In the genomic region with DNA sequence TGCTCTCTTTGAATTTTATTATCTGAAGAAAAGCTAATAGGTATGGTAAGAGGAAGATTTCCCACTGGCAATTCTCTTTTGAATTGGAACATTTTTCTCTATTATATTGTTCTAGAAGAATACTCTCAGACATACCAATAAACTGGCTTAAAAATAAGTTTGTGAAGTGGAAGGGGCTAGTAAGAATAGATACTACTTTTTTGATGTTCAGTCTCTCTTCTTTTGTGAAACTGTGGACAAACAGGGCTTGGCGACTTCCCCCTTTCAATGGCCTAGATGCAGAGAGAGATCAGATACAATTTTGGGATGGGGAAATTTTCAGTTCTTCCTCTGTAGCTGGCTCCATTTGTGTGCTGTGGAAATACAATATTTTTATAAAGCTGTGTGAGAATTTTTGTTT, we compare ENCODE assay signal across 9 cellular contexts. TPM values are rescaled to one million over a fixed set of nuclear protein-coding genes. Genes with fewer than 3 reads are reported as not detected.
DNase-seq lines count a peak whose midpoint lies in the region; ATAC-seq and TF ChIP-seq lines count a peak whose summit lies in the region.
"Had no signal": no experiment of that assay in that cellular context is flagged by ENCODE, and none has a peak within 500 bp of the region (broad histone marks: within the 10 kb centered on the region; RNA-seq: fewer than 3 reads in every experiment).

No MANE protein-coding gene starts in this region.

- H3K27ac ChIP-seq in neural cell (ENCODE audit: low read length) = peak overlapping the region; percentile 90

- DNase-seq in ACHN = peak; percentile 29
- peak; percentile 47 for DNase-seq in NCI-H1694 treated with DMSO at 0.1 percent for 48 hours (lab: John Stamatoyannopoulos, UW)
- DNase-seq in NCI-H1105 (lab: John Stamatoyannopoulos, UW) = no peak
- DNase-seq in NCI-H526 (lab: John Stamatoyannopoulos, UW) = no peak
- no peak for DNase-seq in stimulated activated naive CD8-positive, alpha-beta T cell treated with anti-CD3 and anti-CD28 coated beads, Interleukin-15, amount 100 ng/mL, for 72 hours
- DNase-seq in activated T-cell treated with anti-CD3 and anti-CD28 coated beads, Interleukin-2, amount 50 U/mL, for 24 hours = no peak
- DNase-seq: NCI-H226 had no signal

- no peak for TF ChIP-seq CTCF in neural cell (IDR thresholded peaks at IDR 0.05; ENCODE audit: poor library complexity, severe bottlenecking)

- no peak for TF ChIP-seq RAD21 in neural cell (conservative IDR thresholded peaks at IDR 0.05)

- no peaks in the 10 kb centered on the region for H3K27me3 ChIP-seq in endocrine pancreas (ENCODE audit: control insufficient read depth, insufficient read depth, low read length)
- no peaks in the 10 kb centered on the region for H3K27me3 ChIP-seq in neural cell (ENCODE audit: insufficient read depth, low read depth, low read length)

- no peak overlapping the region for H3K4me3 Mint-ChIP-seq in stimulated activated naive CD8-positive, alpha-beta T cell treated with anti-CD3 and anti-CD28 coated beads, Interleukin-15, amount 100 ng/mL, for 72 hours
- no peak overlapping the region for H3K4me3 Mint-ChIP-seq in activated T-cell treated with anti-CD3 and anti-CD28 coated beads, Interleukin-2, amount 50 U/mL, for 24 hours

- in situ Hi-C loops in ACHN (cut with HindIII; ENCODE audit: low pct_ligation_motif_present, low pct_unique_long_range_greater_than_20kb, low sequenced_read_pairs) = no loop called here

- peaks cover 67% of the 10 kb centered on the region for H3K79me2 ChIP-seq in neural cell (replicated peaks; ENCODE audit: insufficient read depth, low read length)

- H3K9ac ChIP-seq in endocrine pancreas (ENCODE audit: control insufficient read depth, insufficient read depth, low read length) = no peak overlapping the region
- H3K9ac ChIP-seq in neural cell (ENCODE audit: low read length) = peak overlapping the region; percentile 88

- peaks cover 15% of the 10 kb centered on the region for H3K4me1 Mint-ChIP-seq in stimulated activated naive CD8-positive, alpha-beta T cell treated with anti-CD3 and anti-CD28 coated beads, Interleukin-15, amount 100 ng/mL, for 72 hours
- peaks cover 18% of the 10 kb centered on the region for H3K4me1 Mint-ChIP-seq in activated T-cell treated with anti-CD3 and anti-CD28 coated beads, Interleukin-2, amount 50 U/mL, for 24 hours (ENCODE audit: low read depth)

- no peak for ATAC-seq in stimulated activated naive CD8-positive, alpha-beta T cell treated with anti-CD3 and anti-CD28 coated beads, Interleukin-15, amount 100 ng/mL, for 72 hours

- H3K36me3 Mint-ChIP-seq in activated T-cell treated with anti-CD3 and anti-CD28 coated beads, Interleukin-2, amount 50 U/mL, for 24 hours (ENCODE audit: low read depth) = no peaks in the 10 kb centered on the region

- no peaks in the 10 kb centered on the region for H3K9me2 ChIP-seq in neural cell (ENCODE audit: insufficient read depth, low read length)

- peaks cover 23% of the 10 kb centered on the region for H3K27me3 Mint-ChIP-seq in stimulated activated naive CD8-positive, alpha-beta T cell treated with anti-CD3 and anti-CD28 coated beads, Interleukin-15, amount 100 ng/mL, for 72 hours
- H3K27me3 Mint-ChIP-seq in activated T-cell treated with anti-CD3 and anti-CD28 coated beads, Interleukin-2, amount 50 U/mL, for 24 hours = peaks cover 37% of the 10 kb centered on the region

- peaks cover 5% of the 10 kb centered on the region for H3F3A ChIP-seq in neural cell (ENCODE audit: insufficient read depth, low read length, poor library complexity, severe bottlenecking)

- no peak overlapping the region for H2AFZ ChIP-seq in neural cell (ENCODE audit: low read depth, low read length)

- H3K9me3 ChIP-seq in endocrine pancreas (ENCODE audit: control insufficient read depth, low read length) = no peaks in the 10 kb centered on the region
- no peaks in the 10 kb centered on the region for H3K9me3 ChIP-seq in neural cell (ENCODE audit: low read length)

- no peaks in the 10 kb centered on the region for H4K20me1 ChIP-seq in neural cell (ENCODE audit: insufficient read depth)

- no peaks in the 10 kb centered on the region for H3K36me3 ChIP-seq in endocrine pancreas (ENCODE audit: control insufficient read depth, insufficient read depth, low read length)
- H3K36me3 ChIP-seq in neural cell (ENCODE audit: insufficient read depth, low read length) = no peaks in the 10 kb centered on the region

- H3K9me3 Mint-ChIP-seq in stimulated activated naive CD8-positive, alpha-beta T cell treated with anti-CD3 and anti-CD28 coated beads, Interleukin-15, amount 100 ng/mL, for 72 hours = no peaks in the 10 kb centered on the region
- H3K9me3 Mint-ChIP-seq in activated T-cell treated with anti-CD3 and anti-CD28 coated beads, Interleukin-2, amount 50 U/mL, for 24 hours = no peaks in the 10 kb centered on the region

- TF ChIP-seq EP300 in neural cell (conservative IDR thresholded peaks at IDR 0.05; ENCODE audit: poor library complexity, severe bottlenecking) = no peak

- peak overlapping the region; percentile 95 for H3K4me2 ChIP-seq in neural cell (ENCODE audit: low read length)

- no peak overlapping the region for H3K27ac Mint-ChIP-seq in stimulated activated naive CD8-positive, alpha-beta T cell treated with anti-CD3 and anti-CD28 coated beads, Interleukin-15, amount 100 ng/mL, for 72 hours
- H3K27ac Mint-ChIP-seq in activated T-cell treated with anti-CD3 and anti-CD28 coated beads, Interleukin-2, amount 50 U/mL, for 24 hours = no peak overlapping the region

- H3K4me3 ChIP-seq in endocrine pancreas (ENCODE audit: control insufficient read depth, insufficient read depth, low read length) = peak overlapping the region; percentile 83
- peak overlapping the region; percentile 75 for H3K4me3 ChIP-seq in neural cell (ENCODE audit: low read length)

- H3K4me1 ChIP-seq in endocrine pancreas (ENCODE audit: control insufficient read depth, insufficient read depth, low read length) = peaks cover 18% of the 10 kb centered on the region

TF ChIP-seq in neural cell, 6 proteins besides CTCF, POLR2A, EP300 and RAD21:
- TF ChIP-seq, protein P1, sequence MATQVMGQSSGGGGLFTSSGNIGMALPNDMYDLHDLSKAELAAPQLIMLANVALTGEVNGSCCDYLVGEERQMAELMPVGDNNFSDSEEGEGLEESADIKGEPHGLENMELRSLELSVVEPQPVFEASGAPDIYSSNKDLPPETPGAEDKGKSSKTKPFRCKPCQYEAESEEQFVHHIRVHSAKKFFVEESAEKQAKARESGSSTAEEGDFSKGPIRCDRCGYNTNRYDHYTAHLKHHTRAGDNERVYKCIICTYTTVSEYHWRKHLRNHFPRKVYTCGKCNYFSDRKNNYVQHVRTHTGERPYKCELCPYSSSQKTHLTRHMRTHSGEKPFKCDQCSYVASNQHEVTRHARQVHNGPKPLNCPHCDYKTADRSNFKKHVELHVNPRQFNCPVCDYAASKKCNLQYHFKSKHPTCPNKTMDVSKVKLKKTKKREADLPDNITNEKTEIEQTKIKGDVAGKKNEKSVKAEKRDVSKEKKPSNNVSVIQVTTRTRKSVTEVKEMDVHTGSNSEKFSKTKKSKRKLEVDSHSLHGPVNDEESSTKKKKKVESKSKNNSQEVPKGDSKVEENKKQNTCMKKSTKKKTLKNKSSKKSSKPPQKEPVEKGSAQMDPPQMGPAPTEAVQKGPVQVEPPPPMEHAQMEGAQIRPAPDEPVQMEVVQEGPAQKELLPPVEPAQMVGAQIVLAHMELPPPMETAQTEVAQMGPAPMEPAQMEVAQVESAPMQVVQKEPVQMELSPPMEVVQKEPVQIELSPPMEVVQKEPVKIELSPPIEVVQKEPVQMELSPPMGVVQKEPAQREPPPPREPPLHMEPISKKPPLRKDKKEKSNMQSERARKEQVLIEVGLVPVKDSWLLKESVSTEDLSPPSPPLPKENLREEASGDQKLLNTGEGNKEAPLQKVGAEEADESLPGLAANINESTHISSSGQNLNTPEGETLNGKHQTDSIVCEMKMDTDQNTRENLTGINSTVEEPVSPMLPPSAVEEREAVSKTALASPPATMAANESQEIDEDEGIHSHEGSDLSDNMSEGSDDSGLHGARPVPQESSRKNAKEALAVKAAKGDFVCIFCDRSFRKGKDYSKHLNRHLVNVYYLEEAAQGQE (IDR thresholded peaks at IDR 0.05; ENCODE audit: borderline replicate concordance) = no peak
- TF ChIP-seq SMC3 (conservative IDR thresholded peaks at IDR 0.05; ENCODE audit: poor library complexity) (no peak), POLR2AphosphoS5 (IDR thresholded peaks at IDR 0.05) (no peak), EZH2 (IDR thresholded peaks at IDR 0.05; ENCODE audit: borderline replicate concordance, insufficient read depth, low read length, poor library complexity, severe bottlenecking) (no peak), TAF1 (IDR thresholded peaks at IDR 0.05; ENCODE audit: low read depth) (no peak), MXI1 (conservative IDR thresholded peaks at IDR 0.05; ENCODE audit: poor library complexity, severe bottlenecking) (no peak)
TF ChIP-seq in neural cell: peak in this region for 0.

RNA-seq across cellular contexts. Expression of gene PBX1, which starts 2.5 kb away (rescaled TPM):
- 42.4 and 48.1 TPM in 2 replicates for polyA plus RNA-seq in neural cell
- polyA minus RNA-seq in neural cell = 233 and 303 TPM in 2 replicates

Comparison
In these comparisons a context has a peak if more than half of its experiments do, and no peak if none do; other contexts are left out.
1. DNase-seq: peak in ACHN (single experiment) and NCI-H1694 treated with DMSO at 0.1 percent for 48 hours (single experiment); none in NCI-H1105 (single experiment), NCI-H526 (0 of 2), stimulated activated naive CD8-positive, alpha-beta T cell treated with anti-CD3 and anti-CD28 coated beads, Interleukin-15, amount 100 ng/mL, for 72 hours (0 of 2) and activated T-cell treated with anti-CD3 and anti-CD28 coated beads, Interleukin-2, amount 50 U/mL, for 24 hours (single experiment).